Comparison of ENCODE assay signal across 10 cellular contexts in the genomic region with DNA sequence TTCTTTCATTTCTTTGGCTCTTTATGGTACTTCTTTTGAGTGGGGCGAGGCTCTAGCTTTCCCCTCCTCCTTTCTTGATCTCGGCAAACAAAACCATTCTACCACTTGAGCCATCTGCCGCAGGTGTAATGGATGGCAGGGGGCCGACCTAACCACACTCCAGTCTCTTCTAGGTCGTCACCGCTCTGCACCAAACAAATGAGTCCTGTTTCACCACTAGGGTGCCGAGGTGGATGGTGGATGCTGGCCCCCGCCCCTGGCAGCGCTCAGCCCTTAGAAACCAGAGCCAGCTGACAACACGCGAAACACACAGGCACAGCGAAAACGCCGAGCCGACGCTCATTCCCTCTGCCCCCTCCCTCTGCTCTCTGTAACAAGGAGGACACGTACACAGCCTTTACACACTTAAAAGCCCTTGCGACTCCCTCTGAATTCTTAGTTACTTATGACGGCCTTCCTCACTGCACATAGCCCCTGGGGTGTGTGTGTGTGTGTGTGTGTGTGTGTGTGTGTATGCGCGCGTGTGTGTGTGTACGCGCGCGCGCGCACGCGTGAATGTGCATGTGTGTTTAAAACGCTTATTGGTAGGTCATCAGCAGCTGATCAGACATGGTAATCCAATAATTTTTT.
DNase-seq lines count a peak whose midpoint lies in the region; ATAC-seq, FAIRE-seq and TF ChIP-seq lines count a peak whose summit lies in the region.
"Had no signal": no experiment of that assay in that cellular context is flagged by ENCODE, and none has a peak within 500 bp of the region (broad histone marks: within the 10 kb centered on the region; RNA-seq: fewer than 3 reads in every experiment).

No MANE protein-coding gene starts in this region.

- no peak overlapping the region for H3K4me3 Mint-ChIP-seq in activated CD4-positive, alpha-beta T cell treated with anti-CD3 and anti-CD28 coated beads, Interleukin-2, amount 10 ng/mL, durations not matched to agents 7 days and 5 days
- H3K4me3 Mint-ChIP-seq: activated B cell treated with CpG ODN at 0.5 μM for 24 hours had no signal

- H3K36me3 Mint-ChIP-seq in activated CD4-positive, alpha-beta T cell treated with anti-CD3 and anti-CD28 coated beads, Interleukin-2, amount 10 ng/mL, durations not matched to agents 7 days and 5 days (ENCODE audit: low read depth) = no peaks in the 10 kb centered on the region

- H3K4me3 ChIP-seq in iPS DF 6.9 (ENCODE audit: low read length) (peak overlapping the region; percentile 9; the same call in 1 of the 2 replicates), pancreas (no peak overlapping the region), gastroesophageal sphincter (peak overlapping the region in 1 of 2 donors; percentile 16)
- H3K4me3 ChIP-seq: BLaER1 had no signal

- no peak overlapping the region for H3K27ac ChIP-seq in iPS DF 6.9 (ENCODE audit: low read length)
- no peak overlapping the region for H3K27ac ChIP-seq in pancreas
- H3K27ac ChIP-seq in gastroesophageal sphincter = no peak overlapping the region
- H3K27ac ChIP-seq: BLaER1 had no signal

- no peaks in the 10 kb centered on the region for H3K36me3 ChIP-seq in iPS DF 6.9 (ENCODE audit: control insufficient read depth, insufficient read depth, low read length)
- no peaks in the 10 kb centered on the region for H3K36me3 ChIP-seq in pancreas
- no peaks in the 10 kb centered on the region for H3K36me3 ChIP-seq in gastroesophageal sphincter
- H3K36me3 ChIP-seq: BLaER1 had no signal

- no peaks in the 10 kb centered on the region for H3K9me3 Mint-ChIP-seq in activated CD4-positive, alpha-beta T cell treated with anti-CD3 and anti-CD28 coated beads, Interleukin-2, amount 10 ng/mL, durations not matched to agents 7 days and 5 days

- CTCF ChIA-PET in activated CD4-positive, alpha-beta T cell treated with anti-CD3 and anti-CD28 coated beads, Interleukin-2, amount 10 ng/mL, durations not matched to agents 7 days and 5 days (lab: Charles Lee) = interaction anchor here (0.8 to 1.7 kb wide), 1 partner anchor 902 kb away, joined by 3 to 6 read pairs; no protein-coding TSS in a partner anchor

- H3K4me1 ChIP-seq in iPS DF 6.9 (ENCODE audit: control insufficient read depth, insufficient read depth, low read length) (0 out of 2 replicates have a peak, but pooled peaks cover 1% of the 10 kb centered on the region), pancreas (no peaks in the 10 kb centered on the region), gastroesophageal sphincter (peaks cover 0 to 33% (median 6%) of the 10 kb centered on the region in 3 donors)
- H3K4me1 ChIP-seq: BLaER1 had no signal

- intact Hi-C loops in pancreas (cut with DNase I) = loop anchor here in 1 of 3 donors (10.0 kb wide), 1 partner anchor 909 kb away; no protein-coding TSS in a partner anchor

- TF ChIP-seq POLR2A in gastroesophageal sphincter (IDR thresholded peaks at IDR 0.05) = no peak

- WGBS in iPS DF 6.9 (ENCODE audit: insufficient coverage, insufficient read length) = no CpG with 5 or more reads among the region's 31 CpGs
- 3 to 4% methylated on average over 31 of the region's 31 CpGs for WGBS in pancreas, 2 donors
- WGBS in gastroesophageal sphincter (ENCODE audit: low coverage in 1 of 2), 2 donors = 6 to 8% methylated on average over 7 to 13 of the region's 31 CpGs

- TF ChIP-seq CTCF in pancreas (IDR thresholded peaks at IDR 0.05) (no peak), gastroesophageal sphincter (IDR thresholded peaks at IDR 0.05) (no peak)

- POLR2A ChIA-PET in activated CD4-positive, alpha-beta T cell treated with anti-CD3 and anti-CD28 coated beads, Interleukin-2, amount 10 ng/mL, durations not matched to agents 7 days and 5 days (lab: Charles Lee) = no interaction called here

- peak; percentile 59 for ATAC-seq in HG03175 (IDR thresholded peaks at IDR 0.05; ENCODE audit: unreplicated experiment)
- ATAC-seq in pancreas = no peak
- no peak for ATAC-seq in gastroesophageal sphincter
- no peak for ATAC-seq in GM21529 (IDR thresholded peaks at IDR 0.05; ENCODE audit: unreplicated experiment)

- H3K9me3 ChIP-seq in iPS DF 6.9 (ENCODE audit: control insufficient read depth, insufficient read depth, low read length) (no peaks in the 10 kb centered on the region), pancreas (no peaks in the 10 kb centered on the region), gastroesophageal sphincter (no peaks in the 10 kb centered on the region)

- H3K27ac Mint-ChIP-seq in activated CD4-positive, alpha-beta T cell treated with anti-CD3 and anti-CD28 coated beads, Interleukin-2, amount 10 ng/mL, durations not matched to agents 7 days and 5 days = peak overlapping the region; percentile 0

- peaks cover 69% of the 10 kb centered on the region for H3K27me3 ChIP-seq in iPS DF 6.9 (ENCODE audit: control insufficient read depth, insufficient read depth, low read length)
- peaks cover 13 to 80% (median 30%) of the 10 kb centered on the region in 4 donors for H3K27me3 ChIP-seq in pancreas
- H3K27me3 ChIP-seq in gastroesophageal sphincter = peaks cover 100% of the 10 kb centered on the region

- H3K27me3 Mint-ChIP-seq in activated CD4-positive, alpha-beta T cell treated with anti-CD3 and anti-CD28 coated beads, Interleukin-2, amount 10 ng/mL, durations not matched to agents 7 days and 5 days = peaks cover 91% of the 10 kb centered on the region

- no peak for DNase-seq in activated CD4-positive, alpha-beta T cell treated with anti-CD3 and anti-CD28 coated beads, Interleukin-2, amount 10 ng/mL, durations not matched to agents 7 days and 5 days
- no peak for DNase-seq in activated CD4-positive, alpha-beta T cell treated with anti-CD3 and anti-CD28 coated beads for 1 hour
- DNase-seq in NCI-H82 (lab: John Stamatoyannopoulos, UW) (peak; percentile 77), iPS DF 6.9 (ENCODE audit: low read depth, low spot score) (no peak), pancreas (no peak)
- DNase-seq: activated B cell treated with CpG ODN at 0.5 μM for 24 hours had no signal

- TF ChIP-seq EP300 in gastroesophageal sphincter (IDR thresholded peaks at IDR 0.05) = no peak

- H3K4me1 Mint-ChIP-seq in activated CD4-positive, alpha-beta T cell treated with anti-CD3 and anti-CD28 coated beads, Interleukin-2, amount 10 ng/mL, durations not matched to agents 7 days and 5 days = peaks cover 14% of the 10 kb centered on the region

- no peak for FAIRE-seq in pancreas (lab: Jason Lieb, UNC)
